13 cellular contexts compared by ENCODE assay signal in the genomic region with DNA sequence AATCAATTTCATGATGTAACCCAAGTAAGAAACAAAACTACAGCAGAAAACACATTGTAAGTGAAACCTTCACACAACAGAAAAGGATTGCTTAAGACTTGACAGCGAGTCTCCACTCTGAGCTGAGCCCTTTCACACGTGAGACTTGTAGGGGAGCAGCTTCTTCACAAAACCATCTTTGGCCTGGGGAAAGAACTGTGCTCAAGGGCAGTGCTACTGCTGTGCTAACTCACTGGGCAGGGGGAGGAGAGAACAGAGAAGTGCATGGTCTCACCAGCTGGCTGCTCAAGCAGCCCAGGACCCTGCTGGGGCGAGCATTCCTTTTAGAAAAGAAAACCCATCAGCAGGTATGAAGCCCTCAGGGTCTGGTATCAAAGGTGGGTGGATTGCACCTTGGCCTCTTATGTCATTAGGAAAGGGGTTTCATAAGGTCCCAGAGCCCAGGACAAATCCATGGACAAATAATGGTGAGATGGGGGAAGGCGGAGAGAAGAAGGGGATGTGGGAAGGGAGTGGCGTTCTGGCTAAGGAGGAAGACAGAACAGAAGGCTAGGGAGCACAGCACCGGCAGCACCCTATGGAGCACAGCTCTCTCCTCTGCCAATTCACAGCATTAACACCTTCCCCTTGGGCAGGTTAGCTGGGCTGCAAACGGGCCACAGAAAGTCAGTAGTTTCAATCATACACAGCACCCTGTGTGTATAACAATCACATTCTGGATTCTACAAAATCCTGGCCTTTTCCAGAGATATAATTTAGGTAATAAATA. TPM values are rescaled to one million over a fixed set of nuclear protein-coding genes. Genes with fewer than 3 reads are reported as not detected.
DNase-seq lines count a peak whose midpoint lies in the region; ATAC-seq, FAIRE-seq and TF ChIP-seq lines count a peak whose summit lies in the region.
"Had no signal": no experiment of that assay in that cellular context is flagged by ENCODE, and none has a peak within 500 bp of the region (broad histone marks: within the 10 kb centered on the region; RNA-seq: fewer than 3 reads in every experiment).

No MANE protein-coding gene starts in this region.

- H3K4me3 ChIP-seq in H7 (ENCODE audit: insufficient read depth, low read depth, low read length), result no peak overlapping the region
- no peak overlapping the region for H3K4me3 ChIP-seq in fibroblast of the aortic adventitia (ENCODE audit: low read depth, low read length)
- H3K4me3 ChIP-seq in neuronal stem cell (ENCODE audit: low read length in 2 of 2), result no peak overlapping the region
- no peak overlapping the region for H3K4me3 ChIP-seq in vagina

- H3K27ac ChIP-seq in neuronal stem cell (replicated peaks; ENCODE audit: low read length) (no peak overlapping the region), vagina (no peak overlapping the region)

- no peak overlapping the region for H3K4me2 ChIP-seq in neuronal stem cell (ENCODE audit: insufficient read depth, low read length, poor library complexity, severe bottlenecking)

- no peak overlapping the region for H2BK12ac ChIP-seq in neuronal stem cell (ENCODE audit: low read length)

- no peak overlapping the region for H2AK5ac ChIP-seq in neuronal stem cell (ENCODE audit: low read depth, low read length)

- DNase-seq in H7 (peak; percentile 36), WTC11 (ENCODE audit: low spot score) (no peak), fibroblast of the aortic adventitia (ENCODE audit: low read depth) (peak; percentile 43), renal cortical epithelial cell (ENCODE audit: low read depth) (peak; percentile 11), neuronal stem cell (ENCODE audit: low spot score) (no peak), H54 (ENCODE audit: insufficient read length, low spot score) (no peak), vagina (ENCODE audit: extremely low spot score in 2 of 2) (no peak)
- DNase-seq: activated CD4-positive, alpha-beta T cell treated with anti-CD3 and anti-CD28 coated beads, Interleukin-2, amount 50 U/mL, for 48 hours; NCI-H1436; stimulated activated CD4-positive, alpha-beta T cell treated with anti-CD3 and anti-CD28 coated beads, Interleukin-4, amount 100 ng/mL, for 4 hours had no signal

- no peak for TF ChIP-seq POLR2A in H54 (IDR thresholded peaks at IDR 0.05; ENCODE audit: low read depth, low read length)
- TF ChIP-seq POLR2A in vagina (IDR thresholded peaks at IDR 0.05), result no peak

- no peak overlapping the region for H3K14ac ChIP-seq in neuronal stem cell (ENCODE audit: low read length)

- H4K8ac ChIP-seq in neuronal stem cell (ENCODE audit: low read depth, low read length), result no peak overlapping the region

- no peaks in the 10 kb centered on the region for H3K27me3 ChIP-seq in H7 (ENCODE audit: control insufficient read depth, insufficient read depth, low read length)
- H3K27me3 ChIP-seq in neuronal stem cell (ENCODE audit: control insufficient read depth in 3 of 3, insufficient read depth in 3 of 3, low read depth in 1 of 3, low read length in 3 of 3), result no peaks in the 10 kb centered on the region
- no peaks in the 10 kb centered on the region for H3K27me3 ChIP-seq in vagina

- FAIRE-seq in H54 (lab: Jason Lieb, UNC), result no peak
- FAIRE-seq: endometrium had no signal

- H3K36me3 ChIP-seq in H7 (replicated peaks; ENCODE audit: control insufficient read depth, insufficient read depth, low read length) (peaks cover 38% of the 10 kb centered on the region), neuronal stem cell (replicated peaks in 1 of 2; ENCODE audit: control insufficient read depth in 2 of 2, insufficient read depth in 2 of 2, low read length in 2 of 2) (peaks cover 33 to 100% of the 10 kb centered on the region in 2 donors), vagina (peaks cover 0 to 41% of the 10 kb centered on the region in 2 donors)

- peaks cover 48% of the 10 kb centered on the region for H3K36me3 Mint-ChIP-seq in WTC11

- H4K91ac ChIP-seq in neuronal stem cell (ENCODE audit: low read depth, low read length, poor library complexity), result no peak overlapping the region

- CTCF ChIA-PET in WTC11 (lab: Charles Lee), result interaction anchor here (2.3 kb wide), 1 partner anchor 15 kb away, joined by 7 read pairs; no protein-coding TSS in a partner anchor

- no peak overlapping the region for H2BK5ac ChIP-seq in neuronal stem cell (ENCODE audit: low read length)

- WGBS in neuronal stem cell (ENCODE audit: extremely low coverage in 2 of 2, insufficient read length in 2 of 2, insufficient replicate concordance in 1 of 2), 2 donors, result no CpG with 5 or more reads among the region's 7 CpGs

- H2AFZ ChIP-seq in neuronal stem cell (ENCODE audit: low read length), result no peak overlapping the region

- no peak overlapping the region for H3K4ac ChIP-seq in neuronal stem cell (ENCODE audit: low read length)

- no peak overlapping the region for H3K4me3 Mint-ChIP-seq in WTC11

- H3K23ac ChIP-seq in neuronal stem cell (ENCODE audit: low read depth, low read length, poor library complexity), result no peak overlapping the region

- no peaks in the 10 kb centered on the region for H3K9me3 ChIP-seq in neuronal stem cell (replicated peaks in 1 of 2; ENCODE audit: control insufficient read depth in 2 of 2, insufficient read depth in 1 of 2, low read depth in 1 of 2, low read length in 2 of 2)
- no peaks in the 10 kb centered on the region for H3K9me3 ChIP-seq in vagina

- H3K9me3 Mint-ChIP-seq in WTC11, result no peaks in the 10 kb centered on the region

- H3K9ac ChIP-seq in neuronal stem cell (ENCODE audit: low read depth, low read length, poor library complexity), result no peak overlapping the region

- no peaks in the 10 kb centered on the region for H3K27me3 Mint-ChIP-seq in WTC11 (ENCODE audit: low read depth)

- H3K18ac ChIP-seq in neuronal stem cell (ENCODE audit: low read length), result no peak overlapping the region

- H3K4me1 Mint-ChIP-seq in WTC11, result peaks cover 52% of the 10 kb centered on the region

- TF ChIP-seq CTCF in WTC11 (IDR thresholded peaks at IDR 0.05) (no peak), fibroblast of the aortic adventitia (IDR thresholded peaks at IDR 0.05; ENCODE audit: insufficient read depth, low read length) (no peak), vagina (IDR thresholded peaks at IDR 0.05) (no peak)

- H3K4me1 ChIP-seq in neuronal stem cell (ENCODE audit: control insufficient read depth in 2 of 2, insufficient read depth in 1 of 2, low read depth in 1 of 2, low read length in 2 of 2) (peaks cover 16 to 33% of the 10 kb centered on the region in 2 donors), vagina (peaks cover 37% of the 10 kb centered on the region)

- POLR2A ChIA-PET in WTC11 (lab: Charles Lee), result no interaction called here

- no peak overlapping the region for H2BK120ac ChIP-seq in neuronal stem cell (ENCODE audit: low read depth, low read length)

- H3K27ac Mint-ChIP-seq in WTC11, result peak overlapping the region; percentile 79

- intact Hi-C loops in vagina (cut with DNase I), result loop anchor here (10.0 kb wide), 1 partner anchor 85 kb away; a partner anchor contains a TSS

- ATAC-seq in WTC11 (peak; percentile 60), HG03520 (IDR thresholded peaks at IDR 0.05; ENCODE audit: unreplicated experiment) (no peak)

- H2BK15ac ChIP-seq in neuronal stem cell (ENCODE audit: low read length), result no peak overlapping the region

- peaks cover 2% of the 10 kb centered on the region for H3K79me1 ChIP-seq in neuronal stem cell (ENCODE audit: low read depth, low read length)

TF ChIP-seq in WTC11, 78 proteins besides CTCF, POLR2A, EP300 and RAD21:
- TF ChIP-seq SOX15 (CRISPR knock-in tag; IDR thresholded peaks at IDR 0.05), result no peak
- peak; percentile 58; the same call in 1 of the 2 replicates for TF ChIP-seq ZNF263 (CRISPR knock-in tag; IDR thresholded peaks at IDR 0.05; ENCODE audit: low read depth)

RNA-seq across cellular contexts. Expression of a gene that starts 20.7 kb away (rescaled TPM):
- total RNA-seq in H7 (2014; rRNA removed; shearing (Covaris generic)), result 0.33 and 0.42 TPM in 2 replicates
- total RNA-seq in WTC11 (2021) (0.32 to 0.66 TPM (median 0.34 TPM) in 3 replicates), fibroblast of the aortic adventitia (ENCODE audit: low replicate concordance) (0.09 TPM in 1 of 2 replicates, not detected in the other), renal cortical epithelial cell (0.10 and 0.17 TPM in 2 replicates), vagina (not detected)
- not detected for polyA plus RNA-seq in neuronal stem cell (2013, experiment 1 of 2)
- polyA plus RNA-seq in neuronal stem cell (2013, experiment 2 of 2), result 0.06 TPM
- total RNA-seq: RPMI7951 had no signal

RNA-seq across cellular contexts. Expression of a gene that starts 43.4 kb away (rescaled TPM):
- 132 and 162 TPM in 2 replicates for total RNA-seq in H7 (2014; rRNA removed; shearing (Covaris generic))
- total RNA-seq in WTC11 (2021), result 141 to 162 TPM (median 143 TPM) in 3 replicates
- 52.3 and 128 TPM in 2 replicates for total RNA-seq in fibroblast of the aortic adventitia (ENCODE audit: low replicate concordance)
- 169 and 186 TPM in 2 replicates for total RNA-seq in renal cortical epithelial cell
- 74.9 TPM for polyA plus RNA-seq in neuronal stem cell (2013, experiment 1 of 2)
- 75.0 TPM for polyA plus RNA-seq in neuronal stem cell (2013, experiment 2 of 2)
- total RNA-seq in vagina, result 89.6 TPM

Comparison
In these comparisons a context has a peak if more than half of its experiments do, and no peak if none do; other contexts are left out.
1. DNase-seq: peak in H7 (single experiment), fibroblast of the aortic adventitia (single experiment) and renal cortical epithelial cell (single experiment); none in WTC11 (single experiment), neuronal stem cell (single experiment), H54 (single experiment) and vagina (0 of 2).